ENCODE assay signal across 15 cellular contexts in genomic region chr4:57554693-57555092, GRCh38.
A peak's percentile ranks its signal among the peaks of the same experiment; 100 is the strongest.
DNase-seq lines count a peak whose midpoint lies in the region; ATAC-seq and TF ChIP-seq lines count a peak whose summit lies in the region.
"Had no signal": no experiment of that assay in that cellular context is flagged by ENCODE, and none has a peak within 500 bp of the region (broad histone marks: within the 10 kb centered on the region; RNA-seq: fewer than 3 reads in every experiment).

No MANE protein-coding gene starts in this region.

- POLR2A ChIA-PET in SK-N-SH (lab: Yijun Ruan, JAX) = no interaction called here

- H3K36me3 Mint-ChIP-seq in stimulated activated memory B cell treated with anti-CD40 and anti-IgM and Interleukin-4, amounts not matched to agents 10 μg/mL and 1 μg/mL and 100 μg/mL, for 72 hours = no peaks in the 10 kb centered on the region
- H3K36me3 Mint-ChIP-seq: CD4-positive, CD25-positive, alpha-beta regulatory T cell had no signal

- no peak overlapping the region for H3K4me2 ChIP-seq in SK-N-SH
- H3K4me2 ChIP-seq: BLaER1 treated with 17β-estradiol and CSF1 and Interleukin-3, amounts not matched to agents 10 nM and 100 nM; GM23338 had no signal

- H3K79me2 ChIP-seq in SK-N-SH (ENCODE audit: insufficient read depth) = no peaks in the 10 kb centered on the region

- H3K9me2 ChIP-seq in SK-N-SH = no peaks in the 10 kb centered on the region

- peaks cover 2% of the 10 kb centered on the region for H3K9me3 Mint-ChIP-seq in stimulated activated memory B cell treated with anti-CD40 and anti-IgM and Interleukin-4, amounts not matched to agents 10 μg/mL and 1 μg/mL and 100 μg/mL, for 72 hours

- no peaks in the 10 kb centered on the region for H3F3A ChIP-seq in SK-N-SH (replicated peaks; ENCODE audit: insufficient read depth)

- DNase-seq in SK-N-SH = no peak
- peak; percentile 0 for DNase-seq in RPMI7951 (ENCODE audit: low read depth)
- DNase-seq in left lobe of liver (ENCODE audit: low spot score) = no peak
- peak; percentile 3 for DNase-seq in retina
- DNase-seq in breast epithelium (ENCODE audit: low spot score in 2 of 2) = no peak
- DNase-seq: 8988T; AML-193; CD4-positive, CD25-positive, alpha-beta regulatory T cell; DMS79; H7 had no signal

- TF ChIP-seq EP300 in SK-N-SH (IDR thresholded peaks at IDR 0.05; ENCODE audit: borderline replicate concordance in 1 of 2, low read depth in 1 of 2, low read length in 1 of 2) = no peak

- no peaks in the 10 kb centered on the region for H3K4me1 Mint-ChIP-seq in stimulated activated memory B cell treated with anti-CD40 and anti-IgM and Interleukin-4, amounts not matched to agents 10 μg/mL and 1 μg/mL and 100 μg/mL, for 72 hours
- H3K4me1 Mint-ChIP-seq: CD4-positive, CD25-positive, alpha-beta regulatory T cell; GM23338 had no signal

- no peaks in the 10 kb centered on the region for H3K27me3 Mint-ChIP-seq in stimulated activated memory B cell treated with anti-CD40 and anti-IgM and Interleukin-4, amounts not matched to agents 10 μg/mL and 1 μg/mL and 100 μg/mL, for 72 hours
- H3K27me3 Mint-ChIP-seq: CD4-positive, CD25-positive, alpha-beta regulatory T cell had no signal

- no peak overlapping the region for H2AFZ ChIP-seq in SK-N-SH (ENCODE audit: low read depth)
- H2AFZ ChIP-seq: GM23338 had no signal

- CTCF ChIA-PET in SK-N-SH (lab: Yijun Ruan, JAX) = interaction anchor here (0.7 to 1.2 kb wide), 3 partner anchors 8 to 112 kb away, joined by 3 to 4 read pairs (median 3); no protein-coding TSS in a partner anchor

- TF ChIP-seq CTCF in SK-N-SH (IDR thresholded peaks at IDR 0.05) (no peak), breast epithelium (IDR thresholded peaks at IDR 0.05) (no peak)

- no peak overlapping the region for H3K27ac Mint-ChIP-seq in stimulated activated memory B cell treated with anti-CD40 and anti-IgM and Interleukin-4, amounts not matched to agents 10 μg/mL and 1 μg/mL and 100 μg/mL, for 72 hours
- H3K27ac Mint-ChIP-seq: CD4-positive, CD25-positive, alpha-beta regulatory T cell; GM23338 had no signal

- 67% methylated on average over 3 of the region's 3 CpGs for WGBS in SK-N-SH (ENCODE audit: low lambda C conversion rate)

- TF ChIP-seq POLR2A in breast epithelium (IDR thresholded peaks at IDR 0.05) = no peak

- H3K27me3 ChIP-seq in SK-N-SH (ENCODE audit: insufficient read depth) (no peaks in the 10 kb centered on the region), breast epithelium (no peaks in the 10 kb centered on the region)
- H3K27me3 ChIP-seq: BLaER1 treated with 17β-estradiol and CSF1 and Interleukin-3, amounts not matched to agents 10 nM and 100 nM had no signal

- intact Hi-C loops in breast epithelium (cut with DNase I; ENCODE audit: low total_unique reads) = no loop called here

- H3K4me3 Mint-ChIP-seq in stimulated activated memory B cell treated with anti-CD40 and anti-IgM and Interleukin-4, amounts not matched to agents 10 μg/mL and 1 μg/mL and 100 μg/mL, for 72 hours = no peak overlapping the region
- H3K4me3 Mint-ChIP-seq: CD4-positive, CD25-positive, alpha-beta regulatory T cell; GM23338 had no signal

- no peak for ATAC-seq in SK-N-SH treated with all-trans-retinoic acid at 6 μM for 48 hours
- peak; percentile 60 for ATAC-seq in left lobe of liver
- ATAC-seq in GM18520 (IDR thresholded peaks at IDR 0.05; ENCODE audit: unreplicated experiment) = no peak
- no peak for ATAC-seq in stimulated activated memory B cell treated with anti-CD40 and anti-IgM and Interleukin-4, amounts not matched to agents 10 μg/mL and 1 μg/mL and 100 μg/mL, for 72 hours
- ATAC-seq: GM23338 had no signal

- H3K4me3 ChIP-seq in SK-N-SH (ENCODE audit: low read depth in 2 of 2, low read length in 1 of 2) (no peak overlapping the region), breast epithelium (no peak overlapping the region)
- H3K4me3 ChIP-seq: BLaER1 treated with 17β-estradiol and CSF1 and Interleukin-3, amounts not matched to agents 10 nM and 100 nM; GM23338 had no signal

- no peaks in the 10 kb centered on the region for H4K20me1 ChIP-seq in SK-N-SH (ENCODE audit: insufficient read depth)
- H4K20me1 ChIP-seq: BLaER1 treated with 17β-estradiol and CSF1 and Interleukin-3, amounts not matched to agents 10 nM and 100 nM had no signal

- H3K27ac ChIP-seq in SK-N-SH (ENCODE audit: low read depth in 2 of 2, low read length in 1 of 2) (no peak overlapping the region), breast epithelium (no peak overlapping the region)
- H3K27ac ChIP-seq: BLaER1 treated with 17β-estradiol and CSF1 and Interleukin-3, amounts not matched to agents 10 nM and 100 nM had no signal

- no peak overlapping the region for H3K9ac ChIP-seq in SK-N-SH
- H3K9ac ChIP-seq: BLaER1 treated with 17β-estradiol and CSF1 and Interleukin-3, amounts not matched to agents 10 nM and 100 nM had no signal

- H3K4me1 ChIP-seq in SK-N-SH (ENCODE audit: control insufficient read depth in 1 of 2, insufficient read depth in 2 of 2, low read depth in 1 of 2, low read length in 1 of 2) = no peaks in the 10 kb centered on the region; a peak in 1 of 4 replicates
- H3K4me1 ChIP-seq in breast epithelium = no peaks in the 10 kb centered on the region
- H3K4me1 ChIP-seq: BLaER1 treated with 17β-estradiol and CSF1 and Interleukin-3, amounts not matched to agents 10 nM and 100 nM had no signal

- 0 out of 2 replicates have a peak, but pooled peaks have one; percentile 29 for TF ChIP-seq RAD21 in SK-N-SH (IDR thresholded peaks at IDR 0.05; ENCODE audit: low read length)

- no peaks in the 10 kb centered on the region for H3K9me3 ChIP-seq in SK-N-SH
- no peaks in the 10 kb centered on the region for H3K9me3 ChIP-seq in breast epithelium

- no peaks in the 10 kb centered on the region for H3K36me3 ChIP-seq in SK-N-SH (replicated peaks in 1 of 2; ENCODE audit: control insufficient read depth in 1 of 2, insufficient read depth in 2 of 2, low read length in 1 of 2)
- no peaks in the 10 kb centered on the region for H3K36me3 ChIP-seq in breast epithelium
- H3K36me3 ChIP-seq: BLaER1 treated with 17β-estradiol and CSF1 and Interleukin-3, amounts not matched to agents 10 nM and 100 nM had no signal

TF ChIP-seq in SK-N-SH, 30 proteins besides CTCF, POLR2A, EP300 and RAD21:
- TF ChIP-seq SIN3A (IDR thresholded peaks at IDR 0.05; ENCODE audit: borderline replicate concordance, low read depth, low read length) = no peak
- TF ChIP-seq MXI1 (IDR thresholded peaks at IDR 0.05; ENCODE audit: low read depth, low read length) = no peak
- TF ChIP-seq NRF1 (IDR thresholded peaks at IDR 0.05; ENCODE audit: low read depth, low read length) = no peak
- no peak for TF ChIP-seq YY1 (IDR thresholded peaks at IDR 0.05; ENCODE audit: low read depth)
- TF ChIP-seq, protein P1, sequence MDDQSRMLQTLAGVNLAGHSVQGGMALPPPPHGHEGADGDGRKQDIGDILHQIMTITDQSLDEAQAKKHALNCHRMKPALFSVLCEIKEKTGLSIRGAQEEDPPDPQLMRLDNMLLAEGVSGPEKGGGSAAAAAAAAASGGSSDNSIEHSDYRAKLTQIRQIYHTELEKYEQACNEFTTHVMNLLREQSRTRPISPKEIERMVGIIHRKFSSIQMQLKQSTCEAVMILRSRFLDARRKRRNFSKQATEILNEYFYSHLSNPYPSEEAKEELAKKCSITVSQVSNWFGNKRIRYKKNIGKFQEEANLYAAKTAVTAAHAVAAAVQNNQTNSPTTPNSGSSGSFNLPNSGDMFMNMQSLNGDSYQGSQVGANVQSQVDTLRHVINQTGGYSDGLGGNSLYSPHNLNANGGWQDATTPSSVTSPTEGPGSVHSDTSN (IDR thresholded peaks at IDR 0.05) = no peak
- no peak for TF ChIP-seq FOXM1 (IDR thresholded peaks at IDR 0.05; ENCODE audit: low read depth)

TF ChIP-seq in SK-N-SH treated with all-trans-retinoic acid at 6 μM for 48 hours, 23 proteins besides CTCF, POLR2A, EP300 and RAD21 (continues in another document):
- TF ChIP-seq PPARA (CRISPR knock-in tag; IDR thresholded peaks at IDR 0.05; ENCODE audit: borderline replicate concordance) (no peak), CREB5 (CRISPR knock-in tag; IDR thresholded peaks at IDR 0.05; ENCODE audit: low read depth) (no peak), ZNF565 (CRISPR knock-in tag; conservative IDR thresholded peaks at IDR 0.05; ENCODE audit: low read depth) (no peak), CSRNP3 (CRISPR knock-in tag; IDR thresholded peaks at IDR 0.05) (no peak), RARB (CRISPR knock-in tag; IDR thresholded peaks at IDR 0.05) (no peak)

Comparison
In these comparisons a context has a peak if more than half of its experiments do, and no peak if none do; other contexts are left out.
1. DNase-seq: peak in RPMI7951 (single experiment) and retina (single experiment); none in SK-N-SH (single experiment), left lobe of liver (single experiment) and breast epithelium (0 of 2).